In the genomic region with DNA sequence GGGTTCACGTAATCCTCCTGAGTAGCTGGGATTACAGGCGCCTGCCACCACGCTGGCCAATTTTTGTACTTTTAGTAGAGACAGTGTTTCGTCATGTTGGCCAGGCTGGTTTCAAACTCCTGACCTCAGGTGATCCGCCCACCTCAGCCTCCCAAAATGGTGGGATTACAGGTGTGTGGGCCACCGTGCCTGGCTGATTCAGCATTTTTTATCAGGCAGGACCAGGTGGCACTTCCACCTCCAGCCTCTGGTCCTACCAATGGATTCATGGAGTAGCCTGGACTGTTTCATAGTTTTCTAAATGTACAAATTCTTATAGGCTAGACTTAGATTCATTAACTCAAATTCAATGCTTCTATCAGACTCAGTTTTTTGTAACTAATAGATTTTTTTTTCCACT, we compare ENCODE assay signal across 22 cellular contexts. TPM values are rescaled to one million over a fixed set of nuclear protein-coding genes. Genes with fewer than 3 reads are reported as not detected.
DNase-seq lines count a peak whose midpoint lies in the region; ATAC-seq, FAIRE-seq and TF ChIP-seq lines count a peak whose summit lies in the region.
"Had no signal": no experiment of that assay in that cellular context is flagged by ENCODE, and none has a peak within 500 bp of the region (broad histone marks: within the 10 kb centered on the region; RNA-seq: fewer than 3 reads in every experiment).

No MANE protein-coding gene starts in this region.

- BruUV-seq in HepG2 (replicated peaks; lab: Mats Ljungman, UMichigan) = no TSS peak

- no peak overlapping the region for H3K4me3 Mint-ChIP-seq in T-helper 17 cell
- no peak overlapping the region for H3K4me3 Mint-ChIP-seq in progenitor cell of endocrine pancreas (ENCODE audit: low read depth)
- H3K4me3 Mint-ChIP-seq: CD4-positive, CD25-positive, alpha-beta regulatory T cell; CD8-positive, alpha-beta memory T cell; H9 had no signal

- H3K27me3 ChIP-seq in HepG2 (ENCODE audit: control insufficient read depth in 1 of 2, insufficient read depth in 2 of 2, low read length in 2 of 2) (no peaks in the 10 kb centered on the region), right lobe of liver (no peaks in the 10 kb centered on the region), transverse colon (no peaks in the 10 kb centered on the region)
- H3K27me3 ChIP-seq: BE2C had no signal

- no peak overlapping the region for H3K4me2 ChIP-seq in HepG2 (ENCODE audit: low read depth, low read length)

- intact Hi-C loops in HepG2 (cut with micrococcal nuclease; ENCODE audit: unreplicated experiment) (no loop called here), right lobe of liver (cut with DNase I) (no loop called here), transverse colon (cut with DNase I; ENCODE audit: low total_unique reads) (no loop called here)

- ATAC-seq in HepG2 (no peak), right lobe of liver (no peak), T-helper 17 cell (no peak)
- ATAC-seq: GM12878 had no signal

- TF ChIP-seq EP300 in HepG2 (IDR thresholded peaks at IDR 0.05; ENCODE audit: low read depth in 2 of 2, low read length in 2 of 2) = no peak
- TF ChIP-seq EP300 in HepG2 (CRISPR knock-in tag; IDR thresholded peaks at IDR 0.05; ENCODE audit: borderline replicate concordance) = no peak
- TF ChIP-seq EP300 in transverse colon (IDR thresholded peaks at IDR 0.05; ENCODE audit: low read depth) = no peak

- TF ChIP-seq POLR2A in HepG2 (IDR thresholded peaks at IDR 0.05; ENCODE audit: insufficient read depth in 1 of 2, low read depth in 2 of 2, low read length in 2 of 2) = no peak
- TF ChIP-seq POLR2A in right lobe of liver (IDR thresholded peaks at IDR 0.05) = no peak
- TF ChIP-seq POLR2A in transverse colon (IDR thresholded peaks at IDR 0.05) = no peak

- WGBS in HepG2 (ENCODE audit: low lambda C conversion rate) = 70% methylated on average over 4 of the region's 6 CpGs
- 0% methylated on average over 1 of the region's 6 CpGs for WGBS in right lobe of liver (ENCODE audit: insufficient coverage, low coverage, low lambda C conversion rate, missing lambda C conversion rate)
- 75% methylated on average over 6 of the region's 6 CpGs; no CpG with 5 or more reads in 1 of the 2 donors for WGBS in transverse colon (ENCODE audit: low coverage in 1 of 2), 2 donors

- H3K27ac ChIP-seq in HepG2 (ENCODE audit: extremely low read length, insufficient read depth, low read length) (no peak overlapping the region), right lobe of liver (no peak overlapping the region), transverse colon (no peak overlapping the region)

- H3K4me3 ChIP-seq in HepG2 (replicated peaks in 1 of 3; ENCODE audit: insufficient read depth in 1 of 3, low read depth in 2 of 3, low read length in 3 of 3) = no peak overlapping the region
- H3K4me3 ChIP-seq in right lobe of liver = no peak overlapping the region
- no peak overlapping the region for H3K4me3 ChIP-seq in transverse colon
- H3K4me3 ChIP-seq: GM12878 had no signal

- POLR2A ChIA-PET in HepG2 (lab: Yijun Ruan, JAX) = no interaction called here

- H3K9me3 ChIP-seq in HepG2 (ENCODE audit: low read length) (no peaks in the 10 kb centered on the region), right lobe of liver (no peaks in the 10 kb centered on the region), T-helper 17 cell (ENCODE audit: control insufficient read depth, low read length, poor library complexity, severe bottlenecking) (no peaks in the 10 kb centered on the region), transverse colon (no peaks in the 10 kb centered on the region)
- H3K9me3 ChIP-seq: BE2C had no signal

- CTCF ChIA-PET in HepG2 (lab: Yijun Ruan, JAX; ENCODE audit: low intra/inter-chr PET ratio, low total read pairs) = no interaction called here

- DNase-seq in HepG2 (ENCODE audit: low spot score) = no peak
- no peak for DNase-seq in right lobe of liver
- no peak for DNase-seq in T-helper 17 cell
- no peak for DNase-seq in progenitor cell of endocrine pancreas (ENCODE audit: low spot score, unreplicated experiment)
- no peak for DNase-seq in transverse colon
- no peak for DNase-seq in KG1 (lab: John Stamatoyannopoulos, UW)
- DNase-seq: ACHN; BE2C; C1 segment of cervical spinal cord; CD4-positive, CD25-positive, alpha-beta regulatory T cell; CD8-positive, alpha-beta memory T cell; COR-L47; DMS 273 treated with DMSO at 0.1 percent for 48 hours; DMS53; DND-41; EL; H9 had no signal

- no peak for FAIRE-seq in HepG2 (lab: Jason Lieb, UNC)
- FAIRE-seq: GM12878, H1 had no signal

- no peak overlapping the region for H2AFZ ChIP-seq in HepG2 (ENCODE audit: low read length)

- H3K9me3 Mint-ChIP-seq in progenitor cell of endocrine pancreas (ENCODE audit: low read depth) = no peaks in the 10 kb centered on the region
- H3K9me3 Mint-ChIP-seq: CD4-positive, CD25-positive, alpha-beta regulatory T cell; CD8-positive, alpha-beta memory T cell; H9 had no signal

- H3K4me1 Mint-ChIP-seq in T-helper 17 cell (peaks cover 10% of the 10 kb centered on the region), progenitor cell of endocrine pancreas (ENCODE audit: low read depth) (no peaks in the 10 kb centered on the region)

- TF ChIP-seq CTCF in HepG2 (CRISPR knock-in tag; IDR thresholded peaks at IDR 0.05) (no peak), right lobe of liver (IDR thresholded peaks at IDR 0.05) (no peak), progenitor cell of endocrine pancreas (IDR thresholded peaks at IDR 0.05; ENCODE audit: unreplicated experiment) (no peak), transverse colon (IDR thresholded peaks at IDR 0.05) (no peak)

- no peaks in the 10 kb centered on the region for H4K20me1 ChIP-seq in HepG2 (ENCODE audit: insufficient read depth, low read length)

- H3K27ac Mint-ChIP-seq in T-helper 17 cell (peak overlapping the region; percentile 65), progenitor cell of endocrine pancreas (peak overlapping the region; percentile 15)
- H3K27ac Mint-ChIP-seq: CD4-positive, CD25-positive, alpha-beta regulatory T cell had no signal

- peaks cover 2% of the 10 kb centered on the region for H3K36me3 Mint-ChIP-seq in T-helper 17 cell (ENCODE audit: low read depth)
- peaks cover 20% of the 10 kb centered on the region for H3K36me3 Mint-ChIP-seq in progenitor cell of endocrine pancreas (ENCODE audit: insufficient read depth)

- in situ Hi-C loops in HepG2 (cut with HindIII; ENCODE audit: extremely low pct_ligation_motif_present, low pct_unique_long_range_greater_than_20kb) = no loop called here
- in situ Hi-C loops in transverse colon (cut with MboI; ENCODE audit: low pct_ligation_motif_present in 1 of 4, low pct_unique_long_range_greater_than_20kb in 1 of 4, low sequenced_read_pairs in 3 of 4) = no loop called here

- H3K36me3 ChIP-seq in HepG2 (replicated peaks in 1 of 2; ENCODE audit: control insufficient read depth in 1 of 2, insufficient read depth in 2 of 2, low read length in 2 of 2) (peaks cover 14 to 47% of the 10 kb centered on the region in 2 experiments; a peak in 4 of 5 replicates), right lobe of liver (peaks cover 0 to 48% (median 20%) of the 10 kb centered on the region in 4 donors), transverse colon (peaks cover 0 to 42% (median 19%) of the 10 kb centered on the region in 4 donors)

- H3K4me1 ChIP-seq in HepG2 (ENCODE audit: insufficient read depth, low read length) (peaks cover 6% of the 10 kb centered on the region), right lobe of liver (no peaks in the 10 kb centered on the region), transverse colon (no peaks in the 10 kb centered on the region)
- H3K4me1 ChIP-seq: BE2C had no signal

- H3K79me2 ChIP-seq in HepG2 (ENCODE audit: insufficient read depth, low read length) = peaks cover 9% of the 10 kb centered on the region

- H3K27me3 Mint-ChIP-seq in T-helper 17 cell = no peaks in the 10 kb centered on the region
- no peaks in the 10 kb centered on the region for H3K27me3 Mint-ChIP-seq in progenitor cell of endocrine pancreas
- H3K27me3 Mint-ChIP-seq: CD4-positive, CD25-positive, alpha-beta regulatory T cell had no signal

- no peak overlapping the region for H3K9ac ChIP-seq in HepG2 (ENCODE audit: insufficient read depth, low read depth, low read length)

- TF ChIP-seq RAD21 in HepG2 (CRISPR knock-in tag; IDR thresholded peaks at IDR 0.05) = no peak

RNA-seq across cellular contexts. Expression of a gene that starts 9.4 kb away (rescaled TPM):
- 51.7 and 64.4 TPM in 2 replicates for total RNA-seq in HepG2 (2016; rRNA removed; fragmentation: Illumina TruSeq; extraction: Trizol)
- 9.3 and 10.4 TPM in 2 replicates for total RNA-seq in HepG2 (2016; cell fraction: cytosol; rRNA removed; fragmentation: Illumina TruSeq; extraction: Trizol; ENCODE audit: low read depth)
- 51.6 and 58.3 TPM in 2 replicates for total RNA-seq in HepG2 (2016; cell fraction: insoluble cytoplasmic fraction; rRNA removed; fragmentation: Illumina TruSeq; extraction: Trizol)
- 50.5 and 52.2 TPM in 2 replicates for total RNA-seq in HepG2 (2016; cell fraction: membrane; rRNA removed; fragmentation: Illumina TruSeq; extraction: Trizol)
- 34.3 and 34.9 TPM in 2 replicates for total RNA-seq in HepG2 (2016; cell fraction: nucleus; rRNA removed; fragmentation: Illumina TruSeq; extraction: Trizol)
- 23.5 and 24.2 TPM in 2 replicates for polyA plus RNA-seq in HepG2 (2011; rRNA removed)
- polyA plus RNA-seq in HepG2 (2011; cell fraction: cytosol; rRNA removed) = 11.8 and 18.6 TPM in 2 replicates
- polyA plus RNA-seq in HepG2 (2011; cell fraction: nucleus; rRNA removed) = 10.9 and 13.2 TPM in 2 replicates
- polyA plus RNA-seq in HepG2 (2012) = 40.2 and 41.2 TPM in 2 replicates
- polyA plus RNA-seq in HepG2 (2016; cell fraction: cytosol; fragmentation: Illumina TruSeq; extraction: Trizol; ENCODE audit: low read depth) = 6.7 and 9.7 TPM in 2 replicates
- polyA plus RNA-seq in HepG2 (2016; cell fraction: insoluble cytoplasmic fraction; fragmentation: Illumina TruSeq; extraction: Trizol; ENCODE audit: low read depth) = 60.6 and 64.6 TPM in 2 replicates
- polyA plus RNA-seq in HepG2 (2016; cell fraction: membrane; fragmentation: Illumina TruSeq; extraction: Trizol; ENCODE audit: low read depth) = 33.5 and 35.8 TPM in 2 replicates
- polyA plus RNA-seq in HepG2 (2016; cell fraction: nucleus; fragmentation: Illumina TruSeq; extraction: Trizol; ENCODE audit: insufficient read depth, low read depth) = 53.4 and 54.4 TPM in 2 replicates
- polyA minus RNA-seq in HepG2 (2011; rRNA and poly(A)+ RNA removed; ENCODE audit: low replicate concordance) = 22.0 and 26.6 TPM in 2 replicates
- 15.5 and 17.2 TPM in 2 replicates for polyA minus RNA-seq in HepG2 (2011; cell fraction: cytosol; rRNA and poly(A)+ RNA removed)
- polyA minus RNA-seq in HepG2 (2011; cell fraction: nucleus; rRNA and poly(A)+ RNA removed) = 13.1 and 13.4 TPM in 2 replicates
- total RNA-seq in right lobe of liver = 10 to 100 TPM; 15.5 to 25.2 (median 19.9) TPM
- total RNA-seq in T-helper 17 cell = 10 to 100 TPM; 56.3 to 63.7 TPM
- total RNA-seq in progenitor cell of endocrine pancreas = 70.3 and 72.5 TPM in 2 replicates
- 10 to 100 TPM; 23.9 to 48.4 (median 34.6) TPM for total RNA-seq in transverse colon

RNA-seq across cellular contexts. Expression of a gene that starts 13.7 kb away (rescaled TPM):
- 13.1 and 15.3 TPM in 2 replicates for total RNA-seq in HepG2 (2016; rRNA removed; fragmentation: Illumina TruSeq; extraction: Trizol)
- total RNA-seq in HepG2 (2016; cell fraction: cytosol; rRNA removed; fragmentation: Illumina TruSeq; extraction: Trizol; ENCODE audit: low read depth) = 1.5 and 1.7 TPM in 2 replicates
- 12.7 and 14.4 TPM in 2 replicates for total RNA-seq in HepG2 (2016; cell fraction: insoluble cytoplasmic fraction; rRNA removed; fragmentation: Illumina TruSeq; extraction: Trizol)
- 5.2 TPM in 2 replicates for total RNA-seq in HepG2 (2016; cell fraction: membrane; rRNA removed; fragmentation: Illumina TruSeq; extraction: Trizol)
- total RNA-seq in HepG2 (2016; cell fraction: nucleus; rRNA removed; fragmentation: Illumina TruSeq; extraction: Trizol) = 8.0 and 8.2 TPM in 2 replicates
- 23.3 and 27.9 TPM in 2 replicates for polyA plus RNA-seq in HepG2 (2011; rRNA removed)
- polyA plus RNA-seq in HepG2 (2011; cell fraction: cytosol; rRNA removed) = 20.5 and 24.9 TPM in 2 replicates
- 10.1 and 12.7 TPM in 2 replicates for polyA plus RNA-seq in HepG2 (2011; cell fraction: nucleus; rRNA removed)
- polyA plus RNA-seq in HepG2 (2012) = 12.4 and 13.3 TPM in 2 replicates
- 0.59 and 0.79 TPM in 2 replicates for polyA plus RNA-seq in HepG2 (2016; cell fraction: cytosol; fragmentation: Illumina TruSeq; extraction: Trizol; ENCODE audit: low read depth)
- polyA plus RNA-seq in HepG2 (2016; cell fraction: insoluble cytoplasmic fraction; fragmentation: Illumina TruSeq; extraction: Trizol; ENCODE audit: low read depth) = 11.6 and 13.6 TPM in 2 replicates
- polyA plus RNA-seq in HepG2 (2016; cell fraction: membrane; fragmentation: Illumina TruSeq; extraction: Trizol; ENCODE audit: low read depth) = 1.8 and 2.2 TPM in 2 replicates
- polyA plus RNA-seq in HepG2 (2016; cell fraction: nucleus; fragmentation: Illumina TruSeq; extraction: Trizol; ENCODE audit: insufficient read depth, low read depth) = 9.0 and 10.2 TPM in 2 replicates
- polyA minus RNA-seq in HepG2 (2011; rRNA and poly(A)+ RNA removed; ENCODE audit: low replicate concordance) = 11.7 and 37.7 TPM in 2 replicates
- 15.0 and 20.4 TPM in 2 replicates for polyA minus RNA-seq in HepG2 (2011; cell fraction: cytosol; rRNA and poly(A)+ RNA removed)
- 9.5 and 12.4 TPM in 2 replicates for polyA minus RNA-seq in HepG2 (2011; cell fraction: nucleus; rRNA and poly(A)+ RNA removed)
- total RNA-seq in right lobe of liver = 10 to 100 TPM in 3 of 6 experiments, 1 to 10 TPM in 3; 4.2 to 16.0 (median 8.4) TPM
- total RNA-seq in T-helper 17 cell = 1 to 10 TPM; 4.6 to 5.0 TPM
- 0.36 and 0.40 TPM in 2 replicates for total RNA-seq in progenitor cell of endocrine pancreas
- total RNA-seq in transverse colon = 1 to 10 TPM in 3 of 4 donors, under 1 TPM in 1; 0.20 to 4.9 (median 3.4) TPM

RNA-seq across cellular contexts. Expression of a gene that starts 35.5 kb away (rescaled TPM):
- total RNA-seq in HepG2 (2016; rRNA removed; fragmentation: Illumina TruSeq; extraction: Trizol) = 118 and 146 TPM in 2 replicates
- 146 and 148 TPM in 2 replicates for total RNA-seq in HepG2 (2016; cell fraction: cytosol; rRNA removed; fragmentation: Illumina TruSeq; extraction: Trizol; ENCODE audit: low read depth)
- total RNA-seq in HepG2 (2016; cell fraction: insoluble cytoplasmic fraction; rRNA removed; fragmentation: Illumina TruSeq; extraction: Trizol) = 118 and 151 TPM in 2 replicates
- 186 and 189 TPM in 2 replicates for total RNA-seq in HepG2 (2016; cell fraction: membrane; rRNA removed; fragmentation: Illumina TruSeq; extraction: Trizol)
- 41.5 and 47.1 TPM in 2 replicates for total RNA-seq in HepG2 (2016; cell fraction: nucleus; rRNA removed; fragmentation: Illumina TruSeq; extraction: Trizol)
- polyA plus RNA-seq in HepG2 (2011; rRNA removed) = 137 and 155 TPM in 2 replicates
- 149 and 188 TPM in 2 replicates for polyA plus RNA-seq in HepG2 (2011; cell fraction: cytosol; rRNA removed)
- 30.9 and 35.8 TPM in 2 replicates for polyA plus RNA-seq in HepG2 (2011; cell fraction: nucleus; rRNA removed)
- polyA plus RNA-seq in HepG2 (2012) = 174 and 211 TPM in 2 replicates
- polyA plus RNA-seq in HepG2 (2016; cell fraction: cytosol; fragmentation: Illumina TruSeq; extraction: Trizol; ENCODE audit: low read depth) = 215 and 222 TPM in 2 replicates
- polyA plus RNA-seq in HepG2 (2016; cell fraction: insoluble cytoplasmic fraction; fragmentation: Illumina TruSeq; extraction: Trizol; ENCODE audit: low read depth) = 201 and 202 TPM in 2 replicates
- polyA plus RNA-seq in HepG2 (2016; cell fraction: membrane; fragmentation: Illumina TruSeq; extraction: Trizol; ENCODE audit: low read depth) = 234 TPM in 2 replicates
- polyA plus RNA-seq in HepG2 (2016; cell fraction: nucleus; fragmentation: Illumina TruSeq; extraction: Trizol; ENCODE audit: insufficient read depth, low read depth) = 91.3 and 95.5 TPM in 2 replicates
- 60.0 and 70.0 TPM in 2 replicates for polyA minus RNA-seq in HepG2 (2011; rRNA and poly(A)+ RNA removed; ENCODE audit: low replicate concordance)
- 36.4 and 40.6 TPM in 2 replicates for polyA minus RNA-seq in HepG2 (2011; cell fraction: cytosol; rRNA and poly(A)+ RNA removed)
- polyA minus RNA-seq in HepG2 (2011; cell fraction: nucleus; rRNA and poly(A)+ RNA removed) = 21.4 and 27.1 TPM in 2 replicates
- total RNA-seq in right lobe of liver = 10 to 100 TPM; 41.2 to 55.3 (median 42.7) TPM
- total RNA-seq in T-helper 17 cell = 10 to 100 TPM; 52.4 to 53.8 TPM
- total RNA-seq in progenitor cell of endocrine pancreas = 117 and 123 TPM in 2 replicates
- total RNA-seq in transverse colon = 10 to 100 TPM; 37.0 to 88.8 (median 72.5) TPM

RNA-seq across cellular contexts. Expression of a gene that starts 42.9 kb away (rescaled TPM):
- total RNA-seq in HepG2 (2016; rRNA removed; fragmentation: Illumina TruSeq; extraction: Trizol) (not detected in 2 replicates), right lobe of liver (not detected), T-helper 17 cell (not detected), progenitor cell of endocrine pancreas (not detected in 2 replicates), transverse colon (not detected)
- not detected in 2 replicates for total RNA-seq in HepG2 (2016; cell fraction: cytosol; rRNA removed; fragmentation: Illumina TruSeq; extraction: Trizol; ENCODE audit: low read depth)
- total RNA-seq in HepG2 (2016; cell fraction: insoluble cytoplasmic fraction; rRNA removed; fragmentation: Illumina TruSeq; extraction: Trizol) = not detected in 2 replicates
- total RNA-seq in HepG2 (2016; cell fraction: membrane; rRNA removed; fragmentation: Illumina TruSeq; extraction: Trizol) = not detected in 2 replicates
- not detected in 2 replicates for total RNA-seq in HepG2 (2016; cell fraction: nucleus; rRNA removed; fragmentation: Illumina TruSeq; extraction: Trizol)
- not detected in 2 replicates for polyA plus RNA-seq in HepG2 (2011; rRNA removed)
- not detected in 2 replicates for polyA plus RNA-seq in HepG2 (2011; cell fraction: cytosol; rRNA removed)
- not detected in 2 replicates for polyA plus RNA-seq in HepG2 (2011; cell fraction: nucleus; rRNA removed)
- polyA plus RNA-seq in HepG2 (2012) = not detected in 2 replicates
- polyA plus RNA-seq in HepG2 (2016; cell fraction: cytosol; fragmentation: Illumina TruSeq; extraction: Trizol; ENCODE audit: low read depth) = not detected in 2 replicates
- polyA plus RNA-seq in HepG2 (2016; cell fraction: insoluble cytoplasmic fraction; fragmentation: Illumina TruSeq; extraction: Trizol; ENCODE audit: low read depth) = not detected in 2 replicates
- not detected in 2 replicates for polyA plus RNA-seq in HepG2 (2016; cell fraction: membrane; fragmentation: Illumina TruSeq; extraction: Trizol; ENCODE audit: low read depth)
- polyA plus RNA-seq in HepG2 (2016; cell fraction: nucleus; fragmentation: Illumina TruSeq; extraction: Trizol; ENCODE audit: insufficient read depth, low read depth) = not detected in 2 replicates
- polyA minus RNA-seq in HepG2 (2011; rRNA and poly(A)+ RNA removed; ENCODE audit: low replicate concordance) = not detected in 2 replicates
- not detected in 2 replicates for polyA minus RNA-seq in HepG2 (2011; cell fraction: cytosol; rRNA and poly(A)+ RNA removed)
- not detected in 2 replicates for polyA minus RNA-seq in HepG2 (2011; cell fraction: nucleus; rRNA and poly(A)+ RNA removed)
- total RNA-seq: A172; CD4-positive, CD25-positive, alpha-beta regulatory T cell; CD8-positive, alpha-beta memory T cell; G401; GM12878; H1; H9; HT-29 had no signal
- polyA plus RNA-seq: CD4-positive, CD25-positive, alpha-beta regulatory T cell; CD8-positive, alpha-beta memory T cell; H1 had no signal
